Comparison of ENCODE assay signal across 14 cellular contexts in genomic region chr16:48950184-48950583, GRCh38.
"Had no signal": no experiment of that assay in that cellular context is flagged by ENCODE, and none has a peak within 500 bp of the region (broad histone marks: within the 10 kb centered on the region; RNA-seq: fewer than 3 reads in every experiment).

No MANE protein-coding gene starts in this region.

- H3K4me3 ChIP-seq: ovary, tibial artery, vagina had no signal

- DNase-seq: activated CD4-positive, alpha-beta T cell treated with anti-CD3 and anti-CD28 coated beads, Interleukin-2, amount 10 ng/mL, durations not matched to agents 7 days and 5 days; activated CD8-positive, alpha-beta memory T cell treated with anti-CD3 and anti-CD28 coated beads for 24 hours; activated naive CD4-positive, alpha-beta T cell treated with Interleukin-2 at 50 U/mL for 16 hours; erythroblast; hippocampal formation; naive thymus-derived CD4-positive, alpha-beta T cell; ovary; stimulated activated CD4-positive, alpha-beta T cell treated with anti-CD3 and anti-CD28 coated beads, Interleukin-15, amount 100 ng/mL, for 24 hours; stimulated activated CD4-positive, alpha-beta T cell treated with anti-CD3 and anti-CD28 coated beads, Interleukin-4, amount 100 ng/mL, for 1 hour; stimulated activated naive B cell treated with anti-CD40 and anti-IgM and Interleukin-4, amounts not matched to agents 10 μg/mL and 1 μg/mL and 100 μg/mL, for 72 hours; tibial artery had no signal

- ATAC-seq: activated T-helper 17 cell treated with anti-CD3 and anti-CD28 coated beads, Interleukin-2, amount 50 U/mL, for 72 hours; left lobe of liver; naive thymus-derived CD4-positive, alpha-beta T cell; stimulated activated naive B cell treated with anti-CD40 and anti-IgM and Interleukin-4, amounts not matched to agents 10 μg/mL and 1 μg/mL and 100 μg/mL, for 72 hours had no signal

- H3K36me3 ChIP-seq: ovary, tibial artery, vagina had no signal

- H3K27me3 ChIP-seq: ovary, tibial artery, vagina had no signal

- H3K4me1 ChIP-seq: tibial artery, vagina had no signal

- H3K27ac ChIP-seq: ovary, tibial artery, vagina had no signal

- H3K9me3 ChIP-seq: ovary, tibial artery, vagina had no signal
